Comparison of ENCODE assay signal across 35 cellular contexts in genomic region chr20:53421343-53421742, GRCh38.
DNase-seq lines count a peak whose midpoint lies in the region; ATAC-seq, FAIRE-seq and TF ChIP-seq lines count a peak whose summit lies in the region.
"Had no signal": no experiment of that assay in that cellular context is flagged by ENCODE, and none has a peak within 500 bp of the region (broad histone marks: within the 10 kb centered on the region; RNA-seq: fewer than 3 reads in every experiment).

No MANE protein-coding gene starts in this region.

- H4K91ac ChIP-seq in H9 (ENCODE audit: insufficient read length, low read depth, low read length) = no peak overlapping the region

- no peak overlapping the region for H2BK15ac ChIP-seq in H9 (ENCODE audit: low read depth, low read length)

- H3K4ac ChIP-seq in H9 (ENCODE audit: low read depth, low read length) = no peak overlapping the region

- no peaks in the 10 kb centered on the region for H3K9me2 ChIP-seq in hepatocyte (replicated peaks; ENCODE audit: insufficient read depth)

- H2BK120ac ChIP-seq in H9 (ENCODE audit: low read depth, low read length, poor library complexity, severe bottlenecking) = peak overlapping the region; percentile 24

- no peak overlapping the region for H3K23ac ChIP-seq in H9 (ENCODE audit: insufficient read length, low read depth, low read length)

- no peak overlapping the region for H3K27ac ChIP-seq in H9 (ENCODE audit: insufficient read length, low read depth, low read length)
- no peak overlapping the region for H3K27ac ChIP-seq in hepatocyte
- H3K27ac ChIP-seq: 22Rv1; A549; BLaER1; BLaER1 treated with 17β-estradiol and CSF1 and Interleukin-3, amounts not matched to agents 10 nM and 100 nM; C4-2B had no signal

- H2BK12ac ChIP-seq in H9 (ENCODE audit: insufficient read length, low read depth, low read length) = no peak overlapping the region

- no peaks in the 10 kb centered on the region for H3K9me3 Mint-ChIP-seq in H9
- H3K9me3 Mint-ChIP-seq: CD4-positive, alpha-beta T cell; CD8-positive, alpha-beta memory T cell; CD8-positive, alpha-beta T cell had no signal

- no peak for TF ChIP-seq CTCF in H9 (conservative IDR thresholded peaks at IDR 0.05)
- no peak for TF ChIP-seq CTCF in hepatocyte (IDR thresholded peaks at IDR 0.05; ENCODE audit: poor library complexity)

- H3K23me2 ChIP-seq in H9 (ENCODE audit: insufficient read length, low read depth, low read length, poor library complexity, severe bottlenecking) = no peaks in the 10 kb centered on the region

- H3K18ac ChIP-seq in H9 (ENCODE audit: insufficient read length, low read depth, low read length) = no peak overlapping the region

- H2AFZ ChIP-seq in H9 (ENCODE audit: low read length) (no peak overlapping the region), hepatocyte (no peak overlapping the region)

- H3K9ac ChIP-seq in H9 (ENCODE audit: extremely low read depth, insufficient read length, low read length) = no peak overlapping the region
- H3K9ac ChIP-seq: BLaER1; BLaER1 treated with 17β-estradiol and CSF1 and Interleukin-3, amounts not matched to agents 10 nM and 100 nM had no signal

- whole genome bisulfite sequencing in H9 (ENCODE audit: extremely low coverage, insufficient read length, low lambda C conversion rate) = no CpG with 5 or more reads among the region's 7 CpGs
- 97% methylated on average over 5 of the region's 7 CpGs for WGBS in hepatocyte (ENCODE audit: low lambda C conversion rate, missing lambda C conversion rate)

- H2BK5ac ChIP-seq in H9 (ENCODE audit: insufficient read length, low read length) = no peak overlapping the region

- no peaks in the 10 kb centered on the region for H3K36me3 Mint-ChIP-seq in H9 (ENCODE audit: insufficient read depth in 1 of 3, low read depth in 3 of 3)
- H3K36me3 Mint-ChIP-seq: CD14-positive monocyte; CD8-positive, alpha-beta T cell had no signal

- peak overlapping the region in 1 of 3 experiments; percentile 69; a peak in 1 of 7 replicates for H3K27ac Mint-ChIP-seq in H9
- H3K27ac Mint-ChIP-seq: B cell; CD4-positive, alpha-beta memory T cell; CD4-positive, alpha-beta T cell; CD8-positive, alpha-beta T cell had no signal

- H3K27me3 Mint-ChIP-seq in H9 (ENCODE audit: low read depth) = no peaks in the 10 kb centered on the region; the same call in 1 of the 2 replicates
- H3K27me3 Mint-ChIP-seq: CD4-positive, alpha-beta T cell had no signal

- no peak for FAIRE-seq in H54 (lab: Jason Lieb, UNC)
- FAIRE-seq: A204.1, A549, D721Med had no signal

- H3K79me2 ChIP-seq in H9 (ENCODE audit: insufficient read depth, low read length) (no peaks in the 10 kb centered on the region), hepatocyte (no peaks in the 10 kb centered on the region)

- H4K20me1 ChIP-seq in H9 (ENCODE audit: control insufficient read depth, insufficient read depth, insufficient read length) = no peaks in the 10 kb centered on the region
- no peaks in the 10 kb centered on the region for H4K20me1 ChIP-seq in hepatocyte (ENCODE audit: insufficient read depth, poor library complexity, severe bottlenecking)
- H4K20me1 ChIP-seq: BLaER1; BLaER1 treated with 17β-estradiol and CSF1 and Interleukin-3, amounts not matched to agents 10 nM and 100 nM had no signal

- peaks cover 1 to 4% of the 10 kb centered on the region in 2 experiments; a peak in 3 of 4 replicates for H3K4me1 Mint-ChIP-seq in H9
- H3K4me1 Mint-ChIP-seq: B cell; CD4-positive, CD25-positive, alpha-beta regulatory T cell; CD8-positive, alpha-beta memory T cell had no signal

- no peak overlapping the region for H3T11ph ChIP-seq in H9 (ENCODE audit: low read length)

- no peaks in the 10 kb centered on the region for H3K9me3 ChIP-seq in H9 (ENCODE audit: control insufficient read depth, low read depth, low read length)
- no peaks in the 10 kb centered on the region for H3K9me3 ChIP-seq in hepatocyte (ENCODE audit: low read depth)
- H3K9me3 ChIP-seq: BE2C, BLaER1, Caco-2 had no signal

- H3K4me1 ChIP-seq in H9 (ENCODE audit: insufficient read depth, low read length) = no peaks in the 10 kb centered on the region
- no peaks in the 10 kb centered on the region for H3K4me1 ChIP-seq in hepatocyte (ENCODE audit: insufficient read depth)
- H3K4me1 ChIP-seq: A549, BE2C, BLaER1, Caco-2 had no signal

- no peaks in the 10 kb centered on the region for H3K36me3 ChIP-seq in hepatocyte (replicated peaks; ENCODE audit: insufficient read depth, low read depth)
- H3K36me3 ChIP-seq: BE2C; BLaER1; BLaER1 treated with 17β-estradiol and CSF1 and Interleukin-3, amounts not matched to agents 10 nM and 100 nM had no signal

- no peak overlapping the region for H4K8ac ChIP-seq in H9 (replicated peaks; ENCODE audit: insufficient read length, low read depth, low read length)

- H4K5ac ChIP-seq in H9 (ENCODE audit: insufficient read length, low read depth, low read length) = no peak overlapping the region

- no peaks in the 10 kb centered on the region for H3K79me1 ChIP-seq in H9 (ENCODE audit: insufficient read depth, low read depth, low read length, poor library complexity, severe bottlenecking)

- H3K27me3 ChIP-seq in H9 (ENCODE audit: insufficient read depth, low read length) (no peaks in the 10 kb centered on the region), hepatocyte (no peaks in the 10 kb centered on the region)
- H3K27me3 ChIP-seq: BE2C; BLaER1; BLaER1 treated with 17β-estradiol and CSF1 and Interleukin-3, amounts not matched to agents 10 nM and 100 nM had no signal

- H3K4me3 Mint-ChIP-seq in H9 = no peak overlapping the region
- H3K4me3 Mint-ChIP-seq: B cell; CD14-positive monocyte; CD4-positive, alpha-beta memory T cell; CD4-positive, alpha-beta T cell; CD4-positive, CD25-positive, alpha-beta regulatory T cell; CD8-positive, alpha-beta memory T cell; CD8-positive, alpha-beta T cell had no signal

- ATAC-seq in left lobe of liver = peak; percentile 70
- ATAC-seq: A549; CD8-positive, alpha-beta T cell had no signal

- no peak overlapping the region for H3K4me2 ChIP-seq in H9 (ENCODE audit: insufficient read depth, insufficient read length, low read length)
- H3K4me2 ChIP-seq in hepatocyte = no peak overlapping the region
- H3K4me2 ChIP-seq: A549; BLaER1; BLaER1 treated with 17β-estradiol and CSF1 and Interleukin-3, amounts not matched to agents 10 nM and 100 nM had no signal

- TF ChIP-seq POLR2A in H54 (IDR thresholded peaks at IDR 0.05; ENCODE audit: low read depth, low read length) = no peak

- DNase-seq in activated CD8-positive, alpha-beta memory T cell treated with anti-CD3 and anti-CD28 coated beads for 24 hours = peak; percentile 17
- no peak for DNase-seq in activated CD8-positive, alpha-beta memory T cell treated with anti-CD3 and anti-CD28 coated beads, Interleukin-2, amount 50 U/mL, for 4 hours
- DNase-seq in H9 (no peak), left lobe of liver (ENCODE audit: low spot score) (peak; percentile 49), hepatocyte (ENCODE audit: low spot score) (no peak), H54 (ENCODE audit: insufficient read length, low spot score) (no peak)
- DNase-seq: 8988T; ACHN; AML-193; BE2C; C1 segment of cervical spinal cord; Caco-2; Calu3; CD4-positive, alpha-beta memory T cell; CD4-positive, alpha-beta T cell; CD4-positive, CD25-positive, alpha-beta regulatory T cell; CD8-positive, alpha-beta memory T cell; CD8-positive, alpha-beta T cell; COR-L47; DMS 273 treated with DMSO at 0.1 percent for 48 hours; DMS153; DMS53; DMS79; DMS79 treated with DMSO at 0.1 percent for 48 hours; DND-41; EL had no signal

- H3K56ac ChIP-seq in H9 (ENCODE audit: insufficient read length, low read depth, low read length) = no peak overlapping the region

- no peak overlapping the region for H2BK20ac ChIP-seq in H9 (ENCODE audit: low read depth, low read length, poor library complexity, severe bottlenecking)

- H2AK5ac ChIP-seq in H9 (ENCODE audit: insufficient read length, low read length) = no peak overlapping the region

- H3K4me3 ChIP-seq in hepatocyte = no peak overlapping the region
- H3K4me3 ChIP-seq: A549; BLaER1; BLaER1 treated with 17β-estradiol and CSF1 and Interleukin-3, amounts not matched to agents 10 nM and 100 nM had no signal

- H3K14ac ChIP-seq in H9 (ENCODE audit: insufficient read depth, low read length) = no peak overlapping the region

Comparison
In these comparisons a context has a peak if more than half of its experiments do, and no peak if none do; other contexts are left out.
1. DNase-seq: peak in activated CD8-positive, alpha-beta memory T cell treated with anti-CD3 and anti-CD28 coated beads for 24 hours (single experiment) and left lobe of liver (single experiment); none in activated CD8-positive, alpha-beta memory T cell treated with anti-CD3 and anti-CD28 coated beads, Interleukin-2, amount 50 U/mL, for 4 hours (single experiment), H9 (single experiment), hepatocyte (single experiment) and H54 (single experiment).